8 cellular contexts compared by ENCODE assay signal in genomic region chr10:87861566-87861952, GRCh38. TPM values are rescaled to one million over a fixed set of nuclear protein-coding genes. Genes with fewer than 3 reads are reported as not detected.
DNase-seq lines count a peak whose midpoint lies in the region; ATAC-seq, FAIRE-seq and TF ChIP-seq lines count a peak whose summit lies in the region.

No MANE protein-coding gene starts in this region.

- no peaks in the 10 kb centered on the region for H3K9me3 Mint-ChIP-seq in activated naive CD4-positive, alpha-beta T cell treated with anti-CD3 and anti-CD28 coated beads for 36 hours

- TF ChIP-seq EP300 in suprapubic skin (IDR thresholded peaks at IDR 0.05) = no peak

- FAIRE-seq in RCC 7860 (lab: Jason Lieb, UNC) = no peak

- peaks cover 3% of the 10 kb centered on the region for H3K27me3 Mint-ChIP-seq in activated naive CD4-positive, alpha-beta T cell treated with anti-CD3 and anti-CD28 coated beads for 36 hours (ENCODE audit: low read depth)

- intact Hi-C loops in activated naive CD4-positive, alpha-beta T cell treated with anti-CD3 and anti-CD28 coated beads for 36 hours (cut with micrococcal nuclease) = loop anchor here (1.0 to 5.0 kb wide), 9 partner anchors 166 to 1021 kb away; partner anchors contain the start of genes PAPSS2 and STAMBPL1
- intact Hi-C loops in dorsolateral prefrontal cortex (cut with DNase I) = loop anchor here (5.0 to 10.0 kb wide), 4 partner anchors 251 to 723 kb away; partner anchors contain the start of genes LIPJ (in 1 of the 2) and RNLS (in 1 of the 2)
- intact Hi-C loops in lower lobe of right lung (cut with DNase I) = no loop called here

- peak overlapping the region; percentile 96 for H3K4me3 Mint-ChIP-seq in activated naive CD4-positive, alpha-beta T cell treated with anti-CD3 and anti-CD28 coated beads for 36 hours

- CTCF ChIA-PET in activated naive CD4-positive, alpha-beta T cell treated with anti-CD3 and anti-CD28 coated beads for 36 hours (lab: Charles Lee) = interaction anchor here (0.7 to 3.6 kb wide), 8 partner anchors 42 to 527 kb away, joined by 3 to 14 read pairs (median 5); no protein-coding TSS in a partner anchor

- DNase-seq in activated naive CD4-positive, alpha-beta T cell treated with anti-CD3 and anti-CD28 coated beads for 36 hours = peak; percentile 50
- DNase-seq in activated naive CD4-positive, alpha-beta T cell treated with Interleukin-2 at 50 U/mL for 16 hours = no peak
- peak; percentile 49 for DNase-seq in RCC 7860 (ENCODE audit: low spot score)
- DNase-seq in dorsolateral prefrontal cortex = peak in 9 of 10 donors; percentile 39 to 67 (median 53)
- peak; percentile 86 for DNase-seq in lower lobe of right lung
- DNase-seq in suprapubic skin (ENCODE audit: low spot score in 2 of 2) = peak; percentile 88 to 90
- no peak for DNase-seq in activated CD4-positive, CD25-positive, alpha-beta regulatory T cell (lab: John Stamatoyannopoulos, UW)

- peak in 8 of 56 donors; percentile 2 to 33 (median 6) for TF ChIP-seq CTCF in dorsolateral prefrontal cortex (IDR thresholded peaks at IDR 0.05 in 54 of 56, conservative IDR thresholded peaks at IDR 0.05 in 2 of 56; ENCODE audit: low read depth in 1 of 56, partially characterized antibody in 56 of 56)
- TF ChIP-seq CTCF in lower lobe of right lung (IDR thresholded peaks at IDR 0.05) = no peak
- TF ChIP-seq CTCF in suprapubic skin (IDR thresholded peaks at IDR 0.05) = no peak

- H3K4me1 ChIP-seq in lower lobe of right lung (peaks cover 17% of the 10 kb centered on the region), suprapubic skin (peaks cover 22% of the 10 kb centered on the region)

- H3K36me3 ChIP-seq in lower lobe of right lung = no peaks in the 10 kb centered on the region
- no peaks in the 10 kb centered on the region for H3K36me3 ChIP-seq in suprapubic skin

- H3K4me3 ChIP-seq in dorsolateral prefrontal cortex (peak overlapping the region; percentile 69 to 98 (median 87)), lower lobe of right lung (peak overlapping the region; percentile 95), suprapubic skin (peak overlapping the region; percentile 90)

- peaks cover 5% of the 10 kb centered on the region for H3K36me3 Mint-ChIP-seq in activated naive CD4-positive, alpha-beta T cell treated with anti-CD3 and anti-CD28 coated beads for 36 hours (ENCODE audit: low read depth)

- WGBS in suprapubic skin = 13% methylated on average over 4 of the region's 16 CpGs

- ATAC-seq in HG02981 (IDR thresholded peaks at IDR 0.05; ENCODE audit: unreplicated experiment) (peak; percentile 15), lower lobe of right lung (peak; percentile 49 to 64)

- H3K27me3 ChIP-seq in dorsolateral prefrontal cortex (no peaks in the 10 kb centered on the region), lower lobe of right lung (ENCODE audit: low read depth) (no peaks in the 10 kb centered on the region), suprapubic skin (no peaks in the 10 kb centered on the region)

- TF ChIP-seq POLR2A in suprapubic skin (IDR thresholded peaks at IDR 0.05) = no peak

- H3K9me3 ChIP-seq in lower lobe of right lung = no peaks in the 10 kb centered on the region
- no peaks in the 10 kb centered on the region for H3K9me3 ChIP-seq in suprapubic skin

- peak overlapping the region; percentile 95 for H3K27ac Mint-ChIP-seq in activated naive CD4-positive, alpha-beta T cell treated with anti-CD3 and anti-CD28 coated beads for 36 hours

- peak overlapping the region; percentile 80 to 100 (median 98) for H3K27ac ChIP-seq in dorsolateral prefrontal cortex
- peak overlapping the region; percentile 95 for H3K27ac ChIP-seq in lower lobe of right lung
- peak overlapping the region; percentile 97 for H3K27ac ChIP-seq in suprapubic skin

- H3K4me1 Mint-ChIP-seq in activated naive CD4-positive, alpha-beta T cell treated with anti-CD3 and anti-CD28 coated beads for 36 hours (ENCODE audit: low read depth) = peaks cover 29% of the 10 kb centered on the region

RNA-seq across cellular contexts. Expression of gene KLLN, which starts 1.8 kb away (rescaled TPM):
- under 1 TPM; 0.17 to 0.21 TPM for total RNA-seq in activated naive CD4-positive, alpha-beta T cell treated with anti-CD3 and anti-CD28 coated beads for 36 hours
- 1 to 10 TPM in 63 of 120 experiments, under 1 TPM in 57; 0.53 to 1.9 (median 1.0) TPM for total RNA-seq in dorsolateral prefrontal cortex
- 0.71 TPM for total RNA-seq in lower lobe of right lung
- under 1 TPM in 3 of 4 donors, not detected in 1; 0.24 to 0.85 (median 0.34) TPM for total RNA-seq in suprapubic skin

RNA-seq across cellular contexts. Expression of gene PTEN, which starts 1.9 kb away (rescaled TPM):
- 10 to 100 TPM; 30.4 to 34.9 TPM for total RNA-seq in activated naive CD4-positive, alpha-beta T cell treated with anti-CD3 and anti-CD28 coated beads for 36 hours
- total RNA-seq in dorsolateral prefrontal cortex (100 to 1,000 TPM in 11 of 120 experiments, 10 to 100 TPM in 109; 50.1 to 114 (median 83.5) TPM), lower lobe of right lung (101 TPM), suprapubic skin (100 to 1,000 TPM in 2 of 4 donors, 10 to 100 TPM in 2; 69.1 to 141 (median 91.8) TPM)

RNA-seq across cellular contexts. Expression of gene ATAD1, which starts 43.5 kb away (rescaled TPM):
- 10 to 100 TPM; 47.4 to 53.7 TPM for total RNA-seq in activated naive CD4-positive, alpha-beta T cell treated with anti-CD3 and anti-CD28 coated beads for 36 hours
- 100 to 1,000 TPM in 1 of 120 experiments, 10 to 100 TPM in 119; 36.0 to 101 (median 69.0) TPM for total RNA-seq in dorsolateral prefrontal cortex
- total RNA-seq in lower lobe of right lung = 51.2 TPM
- 10 to 100 TPM; 29.9 to 40.6 (median 31.5) TPM for total RNA-seq in suprapubic skin

Comparison
In these comparisons a context has a peak if more than half of its experiments do, and no peak if none do; other contexts are left out.
1. DNase-seq: peak in activated naive CD4-positive, alpha-beta T cell treated with anti-CD3 and anti-CD28 coated beads for 36 hours (single experiment), RCC 7860 (single experiment), dorsolateral prefrontal cortex (9 of 10), lower lobe of right lung (single experiment) and suprapubic skin (2 of 2); none in activated naive CD4-positive, alpha-beta T cell treated with Interleukin-2 at 50 U/mL for 16 hours (single experiment) and activated CD4-positive, CD25-positive, alpha-beta regulatory T cell (0 of 4).
2. Peak in every context shown above with its lines, with median percentiles within 50 percentile points of each other: H3K27ac ChIP-seq and H3K4me3 ChIP-seq.